In the genomic region with DNA sequence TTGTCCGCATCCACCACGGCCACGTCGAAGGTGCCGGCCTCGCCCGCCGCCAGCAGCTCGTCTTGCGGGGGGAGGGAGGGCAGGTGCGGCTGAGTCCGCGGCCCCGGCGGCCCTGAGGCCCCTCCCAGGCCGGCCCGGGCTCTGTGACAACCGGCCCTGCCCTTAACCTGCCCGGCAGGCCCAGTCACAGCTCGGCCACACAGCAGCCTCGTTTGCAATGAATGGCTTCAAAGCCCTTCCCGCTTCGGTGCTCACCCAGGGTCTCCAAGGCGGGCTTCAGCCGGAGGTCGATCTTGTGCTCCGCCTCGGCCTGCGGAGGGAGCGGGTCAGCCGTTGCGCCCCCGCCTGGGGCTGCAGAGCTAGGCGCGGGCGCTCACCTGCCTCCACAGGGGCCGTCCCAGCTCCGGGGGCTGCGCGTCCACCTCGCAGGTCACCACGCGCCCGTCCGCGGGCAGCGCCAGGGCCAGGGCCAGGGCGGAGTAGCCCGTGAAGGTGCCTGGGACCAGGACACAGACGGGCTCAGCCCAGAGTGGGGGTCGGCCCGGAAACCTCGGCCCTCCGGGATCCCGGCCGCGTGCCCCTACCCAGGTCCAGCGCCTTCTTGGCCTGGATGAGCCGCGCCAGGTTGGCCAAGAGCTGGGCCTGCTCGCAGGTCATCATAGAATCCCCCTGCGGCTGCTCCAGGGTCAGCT, we compare ENCODE assay signal across 1 cellular context.
TF ChIP-seq lines count a peak whose summit lies in the region.

No MANE protein-coding gene starts in this region.

TF ChIP-seq in K562, 482 proteins besides CTCF, POLR2A, EP300 and RAD21 (continued from another document and continues in another):
- TF ChIP-seq, protein P1, sequence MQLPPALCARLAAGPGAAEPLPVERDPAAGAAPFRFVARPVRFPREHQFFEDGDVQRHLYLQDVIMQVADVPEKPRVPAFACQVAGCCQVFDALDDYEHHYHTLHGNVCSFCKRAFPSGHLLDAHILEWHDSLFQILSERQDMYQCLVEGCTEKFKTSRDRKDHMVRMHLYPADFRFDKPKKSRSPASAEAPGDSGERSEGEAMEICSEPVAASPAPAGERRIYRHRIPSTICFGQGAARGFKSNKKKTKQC (CRISPR knock-in tag; IDR thresholded peaks at IDR 0.05), result no peak; the same call in 1 of the 2 replicates
- TF ChIP-seq DMBX1 (CRISPR knock-in tag; IDR thresholded peaks at IDR 0.05; ENCODE audit: borderline replicate concordance) (no peak), ESRRA (IDR thresholded peaks at IDR 0.05; ENCODE audit: borderline replicate concordance, low read depth) (peak; percentile 6; the same call in 1 of the 2 replicates), TCF3 (CRISPR knock-in tag; IDR thresholded peaks at IDR 0.05) (no peak), DACH1 (IDR thresholded peaks at IDR 0.05; ENCODE audit: partially characterized antibody) (no peak), XRCC5 (IDR thresholded peaks at IDR 0.05; ENCODE audit: low read depth, low read length) (peak; percentile 36; the same call in 1 of the 2 replicates), MECOM (CRISPR knock-in tag; IDR thresholded peaks at IDR 0.05) (no peak), HNRNPH1 (optimal IDR thresholded peaks at IDR 0.05; ENCODE audit: low read depth, low read length) (no peak), SIN3A (IDR thresholded peaks at IDR 0.05; ENCODE audit: borderline replicate concordance in 2 of 2, control insufficient read depth in 1 of 2, low read depth in 2 of 2, low read length in 2 of 2) (0 out of 4 replicates have a peak, but pooled peaks have one; percentile 12 to 59), CCNT2 (IDR thresholded peaks at IDR 0.05; ENCODE audit: borderline replicate concordance, extremely low read depth, insufficient read length, low read depth, low read length) (peak; percentile 60), TRIM24 (IDR thresholded peaks at IDR 0.05) (no peak; a peak in 1 of 4 replicates), POU5F1 (IDR thresholded peaks at IDR 0.05; ENCODE audit: borderline replicate concordance, low read depth, low read length, partially characterized antibody) (no peak), NFE2L1 (tag; IDR thresholded peaks at IDR 0.05; ENCODE audit: borderline replicate concordance, low read depth) (no peak), SAP30 (IDR thresholded peaks at IDR 0.05; ENCODE audit: borderline replicate concordance, insufficient read depth, low read depth, low read length, poor library complexity, severe bottlenecking) (peak; percentile 62), ZEB2 (IDR thresholded peaks at IDR 0.05) (peak; percentile 70; the same call in 1 of the 2 replicates), ELF1 (tag; IDR thresholded peaks at IDR 0.05) (no peak), ZNF311 (CRISPR knock-in tag; IDR thresholded peaks at IDR 0.05) (no peak), FOS (IDR thresholded peaks at IDR 0.05; ENCODE audit: extremely low read depth, insufficient read length) (no peak), SRSF3 (IDR thresholded peaks at IDR 0.05; ENCODE audit: insufficient read depth, low read length) (no peak), CBX3 (IDR thresholded peaks at IDR 0.05; ENCODE audit: borderline replicate concordance in 1 of 2, low read length in 2 of 2) (peak in 1 of 2 experiments; percentile 47; a peak in 1 of 3 replicates), KDM1A (IDR thresholded peaks at IDR 0.05) (no peak), ZNF347 (CRISPR knock-in tag; IDR thresholded peaks at IDR 0.05; ENCODE audit: low read depth) (no peak), HDGF (IDR thresholded peaks at IDR 0.05) (no peak), TRIM28 (IDR thresholded peaks at IDR 0.05) (no peak), LEF1 (IDR thresholded peaks at IDR 0.05) (no peak), XRCC3 (IDR thresholded peaks at IDR 0.05) (no peak)
- TF ChIP-seq, protein P2, sequence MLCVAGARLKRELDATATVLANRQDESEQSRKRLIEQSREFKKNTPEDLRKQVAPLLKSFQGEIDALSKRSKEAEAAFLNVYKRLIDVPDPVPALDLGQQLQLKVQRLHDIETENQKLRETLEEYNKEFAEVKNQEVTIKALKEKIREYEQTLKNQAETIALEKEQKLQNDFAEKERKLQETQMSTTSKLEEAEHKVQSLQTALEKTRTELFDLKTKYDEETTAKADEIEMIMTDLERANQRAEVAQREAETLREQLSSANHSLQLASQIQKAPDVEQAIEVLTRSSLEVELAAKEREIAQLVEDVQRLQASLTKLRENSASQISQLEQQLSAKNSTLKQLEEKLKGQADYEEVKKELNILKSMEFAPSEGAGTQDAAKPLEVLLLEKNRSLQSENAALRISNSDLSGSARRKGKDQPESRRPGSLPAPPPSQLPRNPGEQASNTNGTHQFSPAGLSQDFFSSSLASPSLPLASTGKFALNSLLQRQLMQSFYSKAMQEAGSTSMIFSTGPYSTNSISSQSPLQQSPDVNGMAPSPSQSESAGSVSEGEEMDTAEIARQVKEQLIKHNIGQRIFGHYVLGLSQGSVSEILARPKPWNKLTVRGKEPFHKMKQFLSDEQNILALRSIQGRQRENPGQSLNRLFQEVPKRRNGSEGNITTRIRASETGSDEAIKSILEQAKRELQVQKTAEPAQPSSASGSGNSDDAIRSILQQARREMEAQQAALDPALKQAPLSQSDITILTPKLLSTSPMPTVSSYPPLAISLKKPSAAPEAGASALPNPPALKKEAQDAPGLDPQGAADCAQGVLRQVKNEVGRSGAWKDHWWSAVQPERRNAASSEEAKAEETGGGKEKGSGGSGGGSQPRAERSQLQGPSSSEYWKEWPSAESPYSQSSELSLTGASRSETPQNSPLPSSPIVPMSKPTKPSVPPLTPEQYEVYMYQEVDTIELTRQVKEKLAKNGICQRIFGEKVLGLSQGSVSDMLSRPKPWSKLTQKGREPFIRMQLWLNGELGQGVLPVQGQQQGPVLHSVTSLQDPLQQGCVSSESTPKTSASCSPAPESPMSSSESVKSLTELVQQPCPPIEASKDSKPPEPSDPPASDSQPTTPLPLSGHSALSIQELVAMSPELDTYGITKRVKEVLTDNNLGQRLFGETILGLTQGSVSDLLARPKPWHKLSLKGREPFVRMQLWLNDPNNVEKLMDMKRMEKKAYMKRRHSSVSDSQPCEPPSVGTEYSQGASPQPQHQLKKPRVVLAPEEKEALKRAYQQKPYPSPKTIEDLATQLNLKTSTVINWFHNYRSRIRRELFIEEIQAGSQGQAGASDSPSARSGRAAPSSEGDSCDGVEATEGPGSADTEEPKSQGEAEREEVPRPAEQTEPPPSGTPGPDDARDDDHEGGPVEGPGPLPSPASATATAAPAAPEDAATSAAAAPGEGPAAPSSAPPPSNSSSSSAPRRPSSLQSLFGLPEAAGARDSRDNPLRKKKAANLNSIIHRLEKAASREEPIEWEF (CRISPR knock-in tag; IDR thresholded peaks at IDR 0.05), result no peak
- TF ChIP-seq, protein P3, sequence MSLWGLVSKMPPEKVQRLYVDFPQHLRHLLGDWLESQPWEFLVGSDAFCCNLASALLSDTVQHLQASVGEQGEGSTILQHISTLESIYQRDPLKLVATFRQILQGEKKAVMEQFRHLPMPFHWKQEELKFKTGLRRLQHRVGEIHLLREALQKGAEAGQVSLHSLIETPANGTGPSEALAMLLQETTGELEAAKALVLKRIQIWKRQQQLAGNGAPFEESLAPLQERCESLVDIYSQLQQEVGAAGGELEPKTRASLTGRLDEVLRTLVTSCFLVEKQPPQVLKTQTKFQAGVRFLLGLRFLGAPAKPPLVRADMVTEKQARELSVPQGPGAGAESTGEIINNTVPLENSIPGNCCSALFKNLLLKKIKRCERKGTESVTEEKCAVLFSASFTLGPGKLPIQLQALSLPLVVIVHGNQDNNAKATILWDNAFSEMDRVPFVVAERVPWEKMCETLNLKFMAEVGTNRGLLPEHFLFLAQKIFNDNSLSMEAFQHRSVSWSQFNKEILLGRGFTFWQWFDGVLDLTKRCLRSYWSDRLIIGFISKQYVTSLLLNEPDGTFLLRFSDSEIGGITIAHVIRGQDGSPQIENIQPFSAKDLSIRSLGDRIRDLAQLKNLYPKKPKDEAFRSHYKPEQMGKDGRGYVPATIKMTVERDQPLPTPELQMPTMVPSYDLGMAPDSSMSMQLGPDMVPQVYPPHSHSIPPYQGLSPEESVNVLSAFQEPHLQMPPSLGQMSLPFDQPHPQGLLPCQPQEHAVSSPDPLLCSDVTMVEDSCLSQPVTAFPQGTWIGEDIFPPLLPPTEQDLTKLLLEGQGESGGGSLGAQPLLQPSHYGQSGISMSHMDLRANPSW (CRISPR knock-in tag; IDR thresholded peaks at IDR 0.05), result no peak; the same call in 1 of the 2 replicates
- TF ChIP-seq, protein P4, sequence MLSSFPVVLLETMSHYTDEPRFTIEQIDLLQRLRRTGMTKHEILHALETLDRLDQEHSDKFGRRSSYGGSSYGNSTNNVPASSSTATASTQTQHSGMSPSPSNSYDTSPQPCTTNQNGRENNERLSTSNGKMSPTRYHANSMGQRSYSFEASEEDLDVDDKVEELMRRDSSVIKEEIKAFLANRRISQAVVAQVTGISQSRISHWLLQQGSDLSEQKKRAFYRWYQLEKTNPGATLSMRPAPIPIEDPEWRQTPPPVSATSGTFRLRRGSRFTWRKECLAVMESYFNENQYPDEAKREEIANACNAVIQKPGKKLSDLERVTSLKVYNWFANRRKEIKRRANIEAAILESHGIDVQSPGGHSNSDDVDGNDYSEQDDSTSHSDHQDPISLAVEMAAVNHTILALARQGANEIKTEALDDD (IDR thresholded peaks at IDR 0.05), result no peak
- TF ChIP-seq, protein P5, sequence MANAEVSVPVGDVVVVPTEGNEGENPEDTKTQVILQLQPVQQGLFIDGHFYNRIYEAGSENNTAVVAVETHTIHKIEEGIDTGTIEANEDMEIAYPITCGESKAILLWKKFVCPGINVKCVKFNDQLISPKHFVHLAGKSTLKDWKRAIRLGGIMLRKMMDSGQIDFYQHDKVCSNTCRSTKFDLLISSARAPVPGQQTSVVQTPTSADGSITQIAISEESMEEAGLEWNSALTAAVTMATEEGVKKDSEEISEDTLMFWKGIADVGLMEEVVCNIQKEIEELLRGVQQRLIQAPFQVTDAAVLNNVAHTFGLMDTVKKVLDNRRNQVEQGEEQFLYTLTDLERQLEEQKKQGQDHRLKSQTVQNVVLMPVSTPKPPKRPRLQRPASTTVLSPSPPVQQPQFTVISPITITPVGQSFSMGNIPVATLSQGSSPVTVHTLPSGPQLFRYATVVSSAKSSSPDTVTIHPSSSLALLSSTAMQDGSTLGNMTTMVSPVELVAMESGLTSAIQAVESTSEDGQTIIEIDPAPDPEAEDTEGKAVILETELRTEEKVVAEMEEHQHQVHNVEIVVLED (CRISPR knock-in tag; IDR thresholded peaks at IDR 0.05), result no peak
- TF ChIP-seq, protein P6, sequence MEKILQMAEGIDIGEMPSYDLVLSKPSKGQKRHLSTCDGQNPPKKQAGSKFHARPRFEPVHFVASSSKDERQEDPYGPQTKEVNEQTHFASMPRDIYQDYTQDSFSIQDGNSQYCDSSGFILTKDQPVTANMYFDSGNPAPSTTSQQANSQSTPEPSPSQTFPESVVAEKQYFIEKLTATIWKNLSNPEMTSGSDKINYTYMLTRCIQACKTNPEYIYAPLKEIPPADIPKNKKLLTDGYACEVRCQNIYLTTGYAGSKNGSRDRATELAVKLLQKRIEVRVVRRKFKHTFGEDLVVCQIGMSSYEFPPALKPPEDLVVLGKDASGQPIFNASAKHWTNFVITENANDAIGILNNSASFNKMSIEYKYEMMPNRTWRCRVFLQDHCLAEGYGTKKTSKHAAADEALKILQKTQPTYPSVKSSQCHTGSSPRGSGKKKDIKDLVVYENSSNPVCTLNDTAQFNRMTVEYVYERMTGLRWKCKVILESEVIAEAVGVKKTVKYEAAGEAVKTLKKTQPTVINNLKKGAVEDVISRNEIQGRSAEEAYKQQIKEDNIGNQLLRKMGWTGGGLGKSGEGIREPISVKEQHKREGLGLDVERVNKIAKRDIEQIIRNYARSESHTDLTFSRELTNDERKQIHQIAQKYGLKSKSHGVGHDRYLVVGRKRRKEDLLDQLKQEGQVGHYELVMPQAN (IDR thresholded peaks at IDR 0.05; ENCODE audit: borderline replicate concordance), result peak; percentile 33; the same call in 1 of the 2 replicates
- TF ChIP-seq, protein P7, sequence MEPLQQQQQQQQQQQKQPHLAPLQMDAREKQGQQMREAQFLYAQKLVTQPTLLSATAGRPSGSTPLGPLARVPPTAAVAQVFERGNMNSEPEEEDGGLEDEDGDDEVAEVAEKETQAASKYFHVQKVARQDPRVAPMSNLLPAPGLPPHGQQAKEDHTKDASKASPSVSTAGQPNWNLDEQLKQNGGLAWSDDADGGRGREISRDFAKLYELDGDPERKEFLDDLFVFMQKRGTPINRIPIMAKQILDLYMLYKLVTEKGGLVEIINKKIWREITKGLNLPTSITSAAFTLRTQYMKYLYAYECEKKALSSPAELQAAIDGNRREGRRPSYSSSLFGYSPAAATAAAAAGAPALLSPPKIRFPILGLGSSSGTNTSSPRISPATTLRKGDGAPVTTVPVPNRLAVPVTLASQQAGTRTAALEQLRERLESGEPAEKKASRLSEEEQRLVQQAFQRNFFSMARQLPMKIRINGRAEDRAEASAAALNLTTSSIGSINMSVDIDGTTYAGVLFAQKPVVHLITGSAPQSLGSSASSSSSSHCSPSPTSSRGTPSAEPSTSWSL (CRISPR knock-in tag; IDR thresholded peaks at IDR 0.05; ENCODE audit: borderline replicate concordance), result no peak
- TF ChIP-seq, protein P8, sequence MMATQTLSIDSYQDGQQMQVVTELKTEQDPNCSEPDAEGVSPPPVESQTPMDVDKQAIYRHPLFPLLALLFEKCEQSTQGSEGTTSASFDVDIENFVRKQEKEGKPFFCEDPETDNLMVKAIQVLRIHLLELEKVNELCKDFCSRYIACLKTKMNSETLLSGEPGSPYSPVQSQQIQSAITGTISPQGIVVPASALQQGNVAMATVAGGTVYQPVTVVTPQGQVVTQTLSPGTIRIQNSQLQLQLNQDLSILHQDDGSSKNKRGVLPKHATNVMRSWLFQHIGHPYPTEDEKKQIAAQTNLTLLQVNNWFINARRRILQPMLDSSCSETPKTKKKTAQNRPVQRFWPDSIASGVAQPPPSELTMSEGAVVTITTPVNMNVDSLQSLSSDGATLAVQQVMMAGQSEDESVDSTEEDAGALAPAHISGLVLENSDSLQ (IDR thresholded peaks at IDR 0.05), result no peak
- TF ChIP-seq, protein P9, sequence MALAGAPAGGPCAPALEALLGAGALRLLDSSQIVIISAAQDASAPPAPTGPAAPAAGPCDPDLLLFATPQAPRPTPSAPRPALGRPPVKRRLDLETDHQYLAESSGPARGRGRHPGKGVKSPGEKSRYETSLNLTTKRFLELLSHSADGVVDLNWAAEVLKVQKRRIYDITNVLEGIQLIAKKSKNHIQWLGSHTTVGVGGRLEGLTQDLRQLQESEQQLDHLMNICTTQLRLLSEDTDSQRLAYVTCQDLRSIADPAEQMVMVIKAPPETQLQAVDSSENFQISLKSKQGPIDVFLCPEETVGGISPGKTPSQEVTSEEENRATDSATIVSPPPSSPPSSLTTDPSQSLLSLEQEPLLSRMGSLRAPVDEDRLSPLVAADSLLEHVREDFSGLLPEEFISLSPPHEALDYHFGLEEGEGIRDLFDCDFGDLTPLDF (CRISPR knock-in tag; IDR thresholded peaks at IDR 0.05), result 0 out of 2 replicates have a peak, but pooled peaks have one; percentile 48
